ENCODE assay signal across 31 cellular contexts in genomic region chr5:177972613-177973012, GRCh38. TPM values are rescaled to one million over a fixed set of nuclear protein-coding genes. Genes with fewer than 3 reads are reported as not detected.
"Had no signal": no experiment of that assay in that cellular context is flagged by ENCODE, and none has a peak within 500 bp of the region (broad histone marks: within the 10 kb centered on the region; RNA-seq: fewer than 3 reads in every experiment).

No MANE protein-coding gene starts in this region.

- H3K4me3 ChIP-seq: body of pancreas, cardiac muscle cell, gastroesophageal sphincter, left ventricle myocardium inferior, smooth muscle cell, testis, uterus had no signal

- H3K4me1 Mint-ChIP-seq: activated B cell treated with CpG ODN at 0.5 μM for 24 hours; activated CD4-positive, alpha-beta memory T cell treated with anti-CD3 and anti-CD28 coated beads, Interleukin-2, amount 10 ng/mL, durations not matched to agents 7 days and 5 days; naive thymus-derived CD4-positive, alpha-beta T cell; neural crest cell; stimulated activated naive B cell treated with anti-CD40 and anti-IgM and Interleukin-4, amounts not matched to agents 10 μg/mL and 1 μg/mL and 100 μg/mL, for 72 hours had no signal

- H3K4me3 Mint-ChIP-seq: activated B cell treated with CpG ODN at 0.5 μM for 24 hours; activated CD4-positive, alpha-beta memory T cell treated with anti-CD3 and anti-CD28 coated beads, Interleukin-2, amount 10 ng/mL, durations not matched to agents 7 days and 5 days; activated naive CD4-positive, alpha-beta T cell treated with anti-CD3 and anti-CD28 coated beads for 36 hours; activated T-cell treated with anti-CD3 and anti-CD28 coated beads, Interleukin-2, amount 50 U/mL, for 72 hours; dendritic cell treated with granulocyte-macrophage colony-stimulating factor and Interleukin-4, amounts not matched to agents 40 ng/mL and 50 ng/mL, for 4 days; naive thymus-derived CD4-positive, alpha-beta T cell; neural crest cell; stimulated activated naive B cell treated with anti-CD40 and anti-IgM and Interleukin-4, amounts not matched to agents 10 μg/mL and 1 μg/mL and 100 μg/mL, for 72 hours had no signal

- DNase-seq: activated B cell treated with CpG ODN at 0.5 μM for 24 hours; activated CD4-positive, alpha-beta memory T cell treated with anti-CD3 and anti-CD28 coated beads, Interleukin-2, amount 10 ng/mL, durations not matched to agents 7 days and 5 days; activated CD4-positive, alpha-beta T cell treated with anti-CD3 and anti-CD28 coated beads for 4 hours; activated effector memory CD4-positive, alpha-beta T cell treated with Interleukin-2 at 50 U/mL for 16 hours; activated naive CD4-positive, alpha-beta T cell treated with anti-CD3 and anti-CD28 coated beads for 36 hours; activated T-cell treated with anti-CD3 and anti-CD28 coated beads, Interleukin-2, amount 50 U/mL, for 72 hours; anterior cingulate cortex; body of pancreas; effector CD8-positive, alpha-beta T cell; erythroblast; head of caudate nucleus; hypothalamus; left ventricle myocardium inferior; naive thymus-derived CD4-positive, alpha-beta T cell; stimulated activated CD4-positive, alpha-beta T cell treated with anti-CD3 and anti-CD28 coated beads, Interleukin-15, amount 100 ng/mL, for 24 hours; stimulated activated CD4-positive, alpha-beta T cell treated with anti-CD3 and anti-CD28 coated beads, Interleukin-2, amount 100 ng/mL, for 48 hours; stimulated activated CD8-positive, alpha-beta memory T cell treated with anti-CD3 and anti-CD28 coated beads, Interleukin-4, amount 100 ng/mL, for 48 hours; stimulated activated naive B cell treated with anti-CD40 and anti-IgM and Interleukin-4, amounts not matched to agents 10 μg/mL and 1 μg/mL and 100 μg/mL, for 72 hours; T1000; testis; uterus had no signal

- H3K27ac Mint-ChIP-seq: activated B cell treated with CpG ODN at 0.5 μM for 24 hours; activated CD4-positive, alpha-beta memory T cell treated with anti-CD3 and anti-CD28 coated beads, Interleukin-2, amount 10 ng/mL, durations not matched to agents 7 days and 5 days; activated naive CD4-positive, alpha-beta T cell treated with anti-CD3 and anti-CD28 coated beads for 36 hours; activated T-cell treated with anti-CD3 and anti-CD28 coated beads, Interleukin-2, amount 50 U/mL, for 72 hours; dendritic cell treated with granulocyte-macrophage colony-stimulating factor and Interleukin-4, amounts not matched to agents 40 ng/mL and 50 ng/mL, for 4 days; naive thymus-derived CD4-positive, alpha-beta T cell; stimulated activated naive B cell treated with anti-CD40 and anti-IgM and Interleukin-4, amounts not matched to agents 10 μg/mL and 1 μg/mL and 100 μg/mL, for 72 hours had no signal

- H3K9me3 Mint-ChIP-seq: activated T-cell treated with anti-CD3 and anti-CD28 coated beads, Interleukin-2, amount 50 U/mL, for 72 hours; dendritic cell treated with granulocyte-macrophage colony-stimulating factor and Interleukin-4, amounts not matched to agents 40 ng/mL and 50 ng/mL, for 4 days had no signal

RNA-seq across cellular contexts. Expression of gene PROP1, which starts 23.4 kb away (rescaled TPM):
- total RNA-seq: activated B cell treated with CpG ODN at 0.5 μM for 24 hours; activated CD4-positive, alpha-beta memory T cell treated with anti-CD3 and anti-CD28 coated beads, Interleukin-2, amount 10 ng/mL, durations not matched to agents 7 days and 5 days; activated naive CD4-positive, alpha-beta T cell treated with anti-CD3 and anti-CD28 coated beads for 36 hours; activated T-cell treated with anti-CD3 and anti-CD28 coated beads, Interleukin-2, amount 50 U/mL, for 72 hours; body of pancreas; cardiac muscle cell; gastroesophageal sphincter; left ventricle myocardium inferior; lung microvascular endothelial cell; naive thymus-derived CD4-positive, alpha-beta T cell; neural crest cell; omental fat pad; posterior vena cava; renal cortical epithelial cell; sciatic nerve; smooth muscle cell; testis; uterus had no signal
